Comparison of ENCODE assay signal across 8 cellular contexts in the genomic region with DNA sequence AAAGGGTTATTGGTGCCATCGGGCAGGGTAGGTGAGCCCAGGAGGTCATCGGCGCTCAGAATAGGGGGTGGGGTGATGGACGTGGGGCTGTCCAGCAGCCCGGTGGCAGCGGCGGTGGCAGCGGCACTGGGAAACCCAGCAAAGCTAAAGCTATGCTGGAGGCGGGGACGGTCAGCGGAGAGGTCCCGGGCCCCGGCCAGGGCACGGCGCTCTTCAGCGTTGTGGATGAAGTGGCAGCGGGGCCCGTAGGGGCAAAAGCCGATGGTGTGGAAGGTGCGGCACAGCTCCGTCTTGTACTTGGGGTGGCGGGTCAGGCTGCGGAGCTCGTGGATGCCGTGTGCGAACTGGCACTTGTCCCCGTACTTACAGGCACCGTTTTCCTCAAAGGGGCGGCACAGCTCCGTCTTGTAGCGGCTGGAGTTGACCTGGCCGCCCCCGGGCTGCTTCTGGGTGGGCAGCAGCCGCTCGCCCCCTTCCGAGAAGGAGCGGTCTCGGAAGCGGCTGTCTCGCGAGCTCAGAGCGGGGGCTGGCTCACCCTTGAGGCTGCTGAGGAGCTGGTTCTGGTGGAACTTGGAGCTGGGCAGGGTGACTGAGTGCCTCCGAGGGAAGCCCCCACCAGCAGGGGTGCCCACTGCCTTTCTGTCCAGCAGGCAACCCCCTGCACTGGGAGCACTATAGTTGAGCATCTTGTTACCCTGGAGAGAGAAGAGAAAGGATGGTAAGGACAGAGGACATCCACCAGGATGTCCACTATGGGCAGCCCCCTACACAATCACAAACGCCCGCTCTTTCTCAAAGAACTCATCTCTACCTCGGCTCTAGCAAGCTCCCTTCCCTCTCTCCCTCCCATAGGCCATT. TPM values are rescaled to one million over a fixed set of nuclear protein-coding genes. Genes with fewer than 3 reads are reported as not detected.
DNase-seq lines count a peak whose midpoint lies in the region; ATAC-seq and TF ChIP-seq lines count a peak whose summit lies in the region.

No MANE protein-coding gene starts in this region.

- H3K9me3 ChIP-seq in body of pancreas (no peaks in the 10 kb centered on the region), subcutaneous abdominal adipose tissue (ENCODE audit: control insufficient read depth in 5 of 5, low read length in 5 of 5) (no peaks in the 10 kb centered on the region)

- ATAC-seq in body of pancreas, result no peak
- no peak for ATAC-seq in HG03095 (IDR thresholded peaks at IDR 0.05; ENCODE audit: unreplicated experiment)

- 1 to 11% methylated on average over 29 to 46 of the region's 46 CpGs for WGBS in body of pancreas, 2 donors

- H3K27me3 ChIP-seq in body of pancreas (no peaks in the 10 kb centered on the region), subcutaneous abdominal adipose tissue (ENCODE audit: control insufficient read depth in 5 of 5, insufficient read depth in 4 of 5, low read length in 5 of 5) (no peaks in the 10 kb centered on the region)

- no peak for TF ChIP-seq CTCF in body of pancreas (IDR thresholded peaks at IDR 0.05)

- peak overlapping the region; percentile 71 to 99 (median 99) for H3K9ac ChIP-seq in subcutaneous abdominal adipose tissue (ENCODE audit: low read length in 5 of 5)

- H3K27ac ChIP-seq in body of pancreas (peak overlapping the region; percentile 91 to 100 (median 98)), subcutaneous abdominal adipose tissue (ENCODE audit: low read depth, low read length) (peak overlapping the region; percentile 100)

- DNase-seq in A172 (ENCODE audit: low spot score) (peak; percentile 23), HT1080 (ENCODE audit: low read depth) (peak; percentile 49), body of pancreas (peak; percentile 48 to 68 (median 60)), left kidney (ENCODE audit: low read depth, low spot score) (peak; percentile 50), occipital lobe (lab: John Stamatoyannopoulos, UW) (no peak), OCI-M2 (lab: John Stamatoyannopoulos, UW; ENCODE audit: unreplicated experiment) (no peak)

- H3K4me1 ChIP-seq in body of pancreas, result peaks cover 41% of the 10 kb centered on the region
- H3K4me1 ChIP-seq in subcutaneous abdominal adipose tissue (ENCODE audit: control insufficient read depth in 5 of 5, insufficient read depth in 5 of 5, low read length in 5 of 5), result peaks cover 0 to 56% (median 52%) of the 10 kb centered on the region in 5 donors

- H3K4me3 ChIP-seq in body of pancreas (peak overlapping the region; percentile 81 to 90), subcutaneous abdominal adipose tissue (ENCODE audit: low read depth in 1 of 5, low read length in 5 of 5) (peak overlapping the region; percentile 97 to 100 (median 100))

- H3K36me3 ChIP-seq in body of pancreas (replicated peaks in 1 of 2; ENCODE audit: insufficient read depth in 1 of 2, low read depth in 2 of 2), result peaks cover 0 to 9% of the 10 kb centered on the region in 2 donors
- H3K36me3 ChIP-seq in subcutaneous abdominal adipose tissue (ENCODE audit: control insufficient read depth in 5 of 5, insufficient read depth in 5 of 5, low read length in 5 of 5), result peaks cover 6 to 46% (median 34%) of the 10 kb centered on the region in 5 donors

- TF ChIP-seq POLR2A in body of pancreas (IDR thresholded peaks at IDR 0.05), result no peak

- intact Hi-C loops in body of pancreas (cut with DNase I), result no loop called here

RNA-seq across cellular contexts. Expression of gene ZFP36L1, which starts 2.8 kb away (rescaled TPM):
- total RNA-seq in A172 (2014; rRNA removed; shearing (Covaris generic)), result 39.7 and 49.7 TPM in 2 replicates
- 53.0 and 70.7 TPM in 2 replicates for total RNA-seq in HT1080 (2014; rRNA removed; shearing (Covaris generic))
- polyA plus RNA-seq in HT1080 (2015; cell fraction: cytosol; rRNA removed), result 142 and 183 TPM in 2 replicates
- 252 and 370 TPM in 2 replicates for polyA plus RNA-seq in HT1080 (2015; cell fraction: nucleus; rRNA removed)
- total RNA-seq in body of pancreas, result 100 to 1,000 TPM; 155 to 365 TPM
- 7.3 TPM for total RNA-seq in occipital lobe

Comparison
In these comparisons a context has a peak if more than half of its experiments do, and no peak if none do; other contexts are left out.
1. DNase-seq: peak in A172 (single experiment), HT1080 (single experiment), body of pancreas (4 of 4) and left kidney (single experiment); none in occipital lobe (single experiment) and OCI-M2 (single experiment).